14 cellular contexts compared by ENCODE assay signal in genomic region chr10:94489976-94490788, GRCh38. TPM values are rescaled to one million over a fixed set of nuclear protein-coding genes. Genes with fewer than 3 reads are reported as not detected.
A peak's percentile ranks its signal among the peaks of the same experiment; 100 is the strongest.
DNase-seq lines count a peak whose midpoint lies in the region; ATAC-seq, FAIRE-seq and TF ChIP-seq lines count a peak whose summit lies in the region.
"Had no signal": no experiment of that assay in that cellular context is flagged by ENCODE, and none has a peak within 500 bp of the region (broad histone marks: within the 10 kb centered on the region; RNA-seq: fewer than 3 reads in every experiment).

No MANE protein-coding gene starts in this region.

- peak overlapping the region; percentile 12; the same call in 1 of the 2 replicates for H3K27ac ChIP-seq in DOHH2 (ENCODE audit: low read depth, low read length)
- no peak overlapping the region for H3K27ac ChIP-seq in HEK293 (ENCODE audit: extremely low read depth, low read depth, low read length)
- no peak overlapping the region for H3K27ac ChIP-seq in K562 (ENCODE audit: extremely low read depth, low read depth, low read length)
- no peak overlapping the region for H3K27ac ChIP-seq in trophoblast cell (ENCODE audit: low read depth, low read length)
- H3K27ac ChIP-seq: BLaER1 treated with 17β-estradiol and CSF1 and Interleukin-3, amounts not matched to agents 10 nM and 100 nM; GM23248 had no signal

- H2BK5ac ChIP-seq in trophoblast cell (ENCODE audit: low read depth, low read length, poor library complexity), result no peak overlapping the region

- H2BK120ac ChIP-seq in trophoblast cell (ENCODE audit: insufficient read depth, low read length, poor library complexity), result no peak overlapping the region

- BruUV-seq in K562 (replicated peaks; lab: Mats Ljungman, UMichigan), result no TSS peak

- TF ChIP-seq CTCF in DOHH2 (IDR thresholded peaks at IDR 0.05; ENCODE audit: low read depth, low read length, poor library complexity, severe bottlenecking) (no peak), HEK293 (tag by site-specific recombination; IDR thresholded peaks at IDR 0.05) (no peak), K562 (IDR thresholded peaks at IDR 0.05 in 2 of 3, conservative IDR thresholded peaks at IDR 0.05 in 1 of 3; ENCODE audit: insufficient read depth in 2 of 3, low read depth in 1 of 3, low read length in 3 of 3) (no peak), BE2C (IDR thresholded peaks at IDR 0.05; ENCODE audit: low read depth, low read length) (no peak)

- TF ChIP-seq POLR2A in K562 (conservative IDR thresholded peaks at IDR 0.05), result no peak

- H4K8ac ChIP-seq in trophoblast cell (ENCODE audit: low read depth, low read length), result no peak overlapping the region

- H3K4me3 ChIP-seq in DOHH2 (ENCODE audit: low read length), result no peak overlapping the region
- H3K4me3 ChIP-seq in HEK293 (ENCODE audit: low read depth, low read length), result no peak overlapping the region
- no peak overlapping the region for H3K4me3 ChIP-seq in K562
- H3K4me3 ChIP-seq in trophoblast cell (ENCODE audit: low read depth, low read length), result no peak overlapping the region
- no peak overlapping the region for H3K4me3 ChIP-seq in BE2C (ENCODE audit: low read depth, low read length)
- H3K4me3 ChIP-seq: BLaER1 treated with 17β-estradiol and CSF1 and Interleukin-3, amounts not matched to agents 10 nM and 100 nM; GM12878; GM23248 had no signal

- FAIRE-seq in K562 (lab: Jason Lieb, UNC), result no peak
- FAIRE-seq: GM12878, GM18507 had no signal

- peaks cover 27% of the 10 kb centered on the region for H3F3A ChIP-seq in DOHH2 (ENCODE audit: control insufficient read depth, insufficient read depth)

- H3K4me2 ChIP-seq in DOHH2 (ENCODE audit: low read length), result peak overlapping the region; percentile 16; the same call in 1 of the 2 replicates
- no peak overlapping the region for H3K4me2 ChIP-seq in K562 (ENCODE audit: insufficient read depth, low read length)
- no peak overlapping the region for H3K4me2 ChIP-seq in trophoblast cell (ENCODE audit: low read length)
- H3K4me2 ChIP-seq: BLaER1 treated with 17β-estradiol and CSF1 and Interleukin-3, amounts not matched to agents 10 nM and 100 nM had no signal

- H4K91ac ChIP-seq in trophoblast cell (ENCODE audit: low read depth, low read length), result no peak overlapping the region

- H2AFZ ChIP-seq in K562 (ENCODE audit: low read depth, low read length) (no peak overlapping the region), trophoblast cell (ENCODE audit: insufficient read depth, low read length, poor library complexity) (no peak overlapping the region)
- H2AFZ ChIP-seq: GM23248 had no signal

- H3K18ac ChIP-seq in trophoblast cell (ENCODE audit: low read length), result no peak overlapping the region

- intact Hi-C loops in K562 (cut with micrococcal nuclease), result no loop called here
- intact Hi-C loops in left cardiac atrium (cut with DNase I), result no loop called here

- no peak overlapping the region for H2BK12ac ChIP-seq in trophoblast cell (ENCODE audit: low read length)

- H3K36me3 ChIP-seq in DOHH2 (ENCODE audit: control insufficient read depth, low read length), result no peaks in the 10 kb centered on the region
- H3K36me3 ChIP-seq in HEK293 (ENCODE audit: control insufficient read depth in 2 of 2, insufficient read depth in 1 of 2, low read length in 2 of 2), result no peaks in the 10 kb centered on the region; a peak in 1 of 3 replicates
- no peaks in the 10 kb centered on the region for H3K36me3 ChIP-seq in K562 (ENCODE audit: control insufficient read depth, insufficient read depth, low read length)
- H3K36me3 ChIP-seq in trophoblast cell (ENCODE audit: control insufficient read depth in 1 of 2, insufficient read depth in 2 of 2, low read length in 2 of 2), result peaks cover 0 to 2% of the 10 kb centered on the region in 2 experiments
- H3K36me3 ChIP-seq in BE2C, result no peaks in the 10 kb centered on the region

- WGBS in K562 (ENCODE audit: insufficient coverage, low coverage, missing lambda C conversion rate), result 96% methylated on average over 3 of the region's 3 CpGs
- no CpG with 5 or more reads among the region's 3 CpGs for WGBS in trophoblast cell (ENCODE audit: extremely low coverage, insufficient coverage, insufficient read length)

- H4K20me1 ChIP-seq in DOHH2 (ENCODE audit: control insufficient read depth, insufficient read depth, low read depth, low read length) (no peaks in the 10 kb centered on the region), K562 (replicated peaks; ENCODE audit: control insufficient read depth, insufficient read depth, low read length) (no peaks in the 10 kb centered on the region)

- no peak overlapping the region for H4K12ac ChIP-seq in trophoblast cell (ENCODE audit: low read depth, low read length)

- no peaks in the 10 kb centered on the region for H3K9me1 ChIP-seq in K562 (ENCODE audit: control insufficient read depth, insufficient read depth, low read length)

- no peak overlapping the region for H3K4ac ChIP-seq in trophoblast cell (ENCODE audit: low read depth, low read length)

- no peak for TF ChIP-seq RAD21 in K562 (CRISPR knock-in tag; conservative IDR thresholded peaks at IDR 0.05 in 1 of 2, IDR thresholded peaks at IDR 0.05 in 1 of 2)

- H3K9me3 ChIP-seq in DOHH2 (ENCODE audit: control insufficient read depth, insufficient read depth, low read length) (no peaks in the 10 kb centered on the region), HEK293 (ENCODE audit: control insufficient read depth, insufficient read depth, low read depth, low read length) (no peaks in the 10 kb centered on the region), K562 (replicated peaks; ENCODE audit: control insufficient read depth, insufficient read depth, low read depth, low read length) (no peaks in the 10 kb centered on the region), trophoblast cell (ENCODE audit: insufficient read depth, low read depth, low read length) (no peaks in the 10 kb centered on the region), BE2C (no peaks in the 10 kb centered on the region)

- no peak overlapping the region for H2AK5ac ChIP-seq in trophoblast cell (ENCODE audit: low read length)

- no peaks in the 10 kb centered on the region for H3K9me2 ChIP-seq in DOHH2 (replicated peaks; ENCODE audit: control insufficient read depth, low read length)

- in situ Hi-C loops in K562 (cut with MboI), result no loop called here

- H3K4me1 ChIP-seq in DOHH2 (ENCODE audit: control insufficient read depth, low read length) (peaks cover 67% of the 10 kb centered on the region), HEK293 (ENCODE audit: control insufficient read depth, insufficient read depth, low read length) (peaks cover 8% of the 10 kb centered on the region), K562 (replicated peaks in 1 of 2; ENCODE audit: control insufficient read depth in 2 of 2, insufficient read depth in 2 of 2, low read length in 2 of 2) (no peaks in the 10 kb centered on the region; a peak in 2 of 5 replicates), trophoblast cell (ENCODE audit: control insufficient read depth in 1 of 2, insufficient read depth in 2 of 2, low read length in 2 of 2) (no peaks in the 10 kb centered on the region), BE2C (no peaks in the 10 kb centered on the region)
- H3K4me1 ChIP-seq: BLaER1 treated with 17β-estradiol and CSF1 and Interleukin-3, amounts not matched to agents 10 nM and 100 nM had no signal

- H3K79me1 ChIP-seq in trophoblast cell (ENCODE audit: low read length), result no peaks in the 10 kb centered on the region

- no peaks in the 10 kb centered on the region for H3K27me3 ChIP-seq in DOHH2 (ENCODE audit: control insufficient read depth, low read length)
- no peaks in the 10 kb centered on the region for H3K27me3 ChIP-seq in K562 (ENCODE audit: control insufficient read depth in 2 of 2, insufficient read depth in 2 of 2, low read length in 2 of 2)
- H3K27me3 ChIP-seq in trophoblast cell (ENCODE audit: insufficient read depth, low read length), result no peaks in the 10 kb centered on the region
- H3K27me3 ChIP-seq in BE2C, result no peaks in the 10 kb centered on the region
- H3K27me3 ChIP-seq: BLaER1 treated with 17β-estradiol and CSF1 and Interleukin-3, amounts not matched to agents 10 nM and 100 nM had no signal

- ATAC-seq in K562 (no peak), left cardiac atrium (no peak)
- ATAC-seq: GM12878 had no signal

- DNase-seq in K562 (ENCODE audit: extremely low read depth in 1 of 4, low spot score in 3 of 4), result no peak
- peak; percentile 54 to 83 for DNase-seq in trophoblast cell
- DNase-seq in BE2C, result no peak
- no peak for DNase-seq in germinal center (ENCODE audit: low spot score)
- DNase-seq in left cardiac atrium, result no peak
- DNase-seq: AML-193; CD4-positive, CD25-positive, alpha-beta regulatory T cell; GM23248; H7 had no signal

- TF ChIP-seq EP300 in K562 (IDR thresholded peaks at IDR 0.05; ENCODE audit: low read length), result no peak

- POLR2A ChIA-PET in HEK293 (lab: Yijun Ruan, JAX) (no interaction called here), K562 (lab: Yijun Ruan, JAX) (no interaction called here)

- H3K14ac ChIP-seq in trophoblast cell (ENCODE audit: low read length), result no peak overlapping the region

- H3K79me2 ChIP-seq in DOHH2 (ENCODE audit: control insufficient read depth, low read length) (no peaks in the 10 kb centered on the region), K562 (ENCODE audit: control insufficient read depth, insufficient read depth, low read length) (no peaks in the 10 kb centered on the region), trophoblast cell (ENCODE audit: control insufficient read depth, insufficient read depth, low read length, poor library complexity) (no peaks in the 10 kb centered on the region)

- CTCF ChIA-PET in HEK293 (lab: Yijun Ruan, JAX), result interaction anchor here (0.7 to 1.2 kb wide), 2 partner anchors 46 to 1426 kb away, joined by 3 to 5 read pairs; no protein-coding TSS in a partner anchor
- CTCF ChIA-PET in K562 (lab: Yijun Ruan, JAX; ENCODE audit: low intra/inter-chr PET ratio), result interaction anchor here (0.6 kb wide), 1 partner anchor 251 kb away, joined by 4 read pairs; no protein-coding TSS in a partner anchor

- H3K9ac ChIP-seq in K562 (ENCODE audit: insufficient read depth in 1 of 2, low read depth in 2 of 2, low read length in 2 of 2), result no peak overlapping the region
- H3K9ac ChIP-seq in trophoblast cell (ENCODE audit: low read length), result no peak overlapping the region
- H3K9ac ChIP-seq: BLaER1 treated with 17β-estradiol and CSF1 and Interleukin-3, amounts not matched to agents 10 nM and 100 nM; GM23248 had no signal

- no peak overlapping the region for H3K23ac ChIP-seq in trophoblast cell (ENCODE audit: low read length)

RNA-seq across cellular contexts. Expression of gene HELLS, which starts 55.4 kb away (rescaled TPM):
- total RNA-seq in K562 (2011; cell fraction: chromatin; rRNA removed; ENCODE audit: low replicate concordance), result 77.0 and 189 TPM in 2 replicates
- 33.5 and 57.8 TPM in 2 replicates for total RNA-seq in K562 (2011; cell fraction: nucleolus; rRNA removed)
- total RNA-seq in K562 (2011; cell fraction: nucleoplasm; rRNA removed), result 110 and 174 TPM in 2 replicates
- total RNA-seq in K562 (2014; rRNA removed), result 28.6 and 39.9 TPM in 2 replicates
- total RNA-seq in K562 (2014; rRNA removed; fragmentation: Illumina TruSeq; extraction: Trizol), result 52.1 and 55.5 TPM in 2 replicates
- total RNA-seq in K562 (2015; rRNA removed; fragmentation: Illumina TruSeq; extraction: Trizol), result 43.7 and 46.3 TPM in 2 replicates
- total RNA-seq in K562 (2021), result 40.8 and 45.7 TPM in 2 replicates
- polyA plus RNA-seq in K562 (2011; rRNA removed), result 19.6 and 24.7 TPM in 2 replicates
- 8.1 and 14.9 TPM in 2 replicates for polyA plus RNA-seq in K562 (2011; cell fraction: cytosol; rRNA removed)
- polyA plus RNA-seq in K562 (2011; cell fraction: nucleus; rRNA removed), result 26.8 and 29.4 TPM in 2 replicates
- 8.1 and 11.8 TPM in 2 replicates for polyA plus RNA-seq in K562 (2012)
- 14.3 and 15.4 TPM in 2 replicates for polyA plus RNA-seq in K562 (2014; fragmentation: Illumina TruSeq; extraction: Trizol)
- polyA plus RNA-seq in K562 (2014; fragmentation: Nextera tagmentation; extraction: Ambion mirVana), result 10 to 100 TPM in 1 of 2 experiments, 1 to 10 TPM in 1; 8.8 to 12.1 TPM
- polyA plus RNA-seq in K562 (2014; rRNA removed), result 23.9 and 24.5 TPM in 2 replicates
- polyA minus RNA-seq in K562 (2011; rRNA and poly(A)+ RNA removed), result 38.9 and 46.0 TPM in 2 replicates
- 20.0 and 23.8 TPM in 2 replicates for polyA minus RNA-seq in K562 (2011; cell fraction: cytosol; rRNA and poly(A)+ RNA removed)
- 33.5 and 38.9 TPM in 2 replicates for polyA minus RNA-seq in K562 (2011; cell fraction: nucleus; rRNA and poly(A)+ RNA removed)
- 19.9 and 22.7 TPM in 2 replicates for polyA plus RNA-seq in trophoblast cell (2013)
- polyA plus RNA-seq in BE2C (2012; ENCODE audit: insufficient read depth, insufficient read length, low read depth), result 5.7 TPM
- total RNA-seq in left cardiac atrium, result 1 to 10 TPM; 3.2 to 3.5 TPM

Comparison
In these comparisons a context has a peak if more than half of its experiments do, and no peak if none do; other contexts are left out.
1. DNase-seq: peak in trophoblast cell (2 of 2); none in K562 (0 of 4), BE2C (single experiment), germinal center (single experiment) and left cardiac atrium (single experiment).
2. RNA of gene HELLS, which starts 55.4 kb away (total RNA-seq): 28.6 to 189 TPM in K562; 3.2 to 3.5 TPM in left cardiac atrium; every median in the first group is over 4 times any median in the second.